In the genomic region with DNA sequence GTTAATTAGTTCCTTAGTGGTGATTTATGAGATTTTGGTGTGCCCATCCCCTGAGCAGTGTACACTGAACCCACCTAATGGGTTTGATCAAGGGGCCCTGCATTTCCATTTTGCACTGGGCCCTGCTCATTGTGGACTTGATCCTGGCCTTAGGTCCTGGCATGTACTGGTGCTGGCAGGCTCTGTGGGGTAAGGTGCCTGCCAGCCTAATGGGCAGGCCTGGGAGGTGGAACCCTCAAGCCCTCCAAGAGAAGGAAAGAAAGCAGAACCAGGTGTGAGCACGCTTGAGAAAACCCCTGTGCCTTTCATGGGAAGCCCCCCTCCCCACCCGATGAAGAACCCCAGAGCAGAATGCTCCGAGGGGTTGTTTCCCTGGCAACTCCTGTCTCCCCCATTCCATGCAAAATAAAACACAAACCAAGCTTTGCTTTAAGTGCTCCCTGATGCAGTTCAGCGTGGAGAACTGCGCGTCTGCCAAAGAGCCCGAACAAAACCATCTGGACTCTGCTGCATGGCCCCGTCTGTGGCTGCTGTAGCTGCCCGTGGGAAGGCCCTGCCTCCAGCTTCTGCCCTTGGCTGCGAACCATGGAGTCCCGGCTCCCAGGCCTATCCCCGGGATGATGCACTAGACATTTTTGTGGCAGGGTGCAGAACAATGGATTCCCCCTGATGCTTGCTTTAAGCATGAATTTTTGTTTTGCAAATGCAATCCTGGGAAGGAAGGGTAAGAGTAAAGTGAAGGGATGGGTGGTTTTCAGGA, we compare ENCODE assay signal across 1 cellular context.
TF ChIP-seq lines count a peak whose summit lies in the region.

No MANE protein-coding gene starts in this region.

TF ChIP-seq in HepG2, 621 proteins besides CTCF, POLR2A, EP300 and RAD21 (continued from another document):
- TF ChIP-seq, protein P1, sequence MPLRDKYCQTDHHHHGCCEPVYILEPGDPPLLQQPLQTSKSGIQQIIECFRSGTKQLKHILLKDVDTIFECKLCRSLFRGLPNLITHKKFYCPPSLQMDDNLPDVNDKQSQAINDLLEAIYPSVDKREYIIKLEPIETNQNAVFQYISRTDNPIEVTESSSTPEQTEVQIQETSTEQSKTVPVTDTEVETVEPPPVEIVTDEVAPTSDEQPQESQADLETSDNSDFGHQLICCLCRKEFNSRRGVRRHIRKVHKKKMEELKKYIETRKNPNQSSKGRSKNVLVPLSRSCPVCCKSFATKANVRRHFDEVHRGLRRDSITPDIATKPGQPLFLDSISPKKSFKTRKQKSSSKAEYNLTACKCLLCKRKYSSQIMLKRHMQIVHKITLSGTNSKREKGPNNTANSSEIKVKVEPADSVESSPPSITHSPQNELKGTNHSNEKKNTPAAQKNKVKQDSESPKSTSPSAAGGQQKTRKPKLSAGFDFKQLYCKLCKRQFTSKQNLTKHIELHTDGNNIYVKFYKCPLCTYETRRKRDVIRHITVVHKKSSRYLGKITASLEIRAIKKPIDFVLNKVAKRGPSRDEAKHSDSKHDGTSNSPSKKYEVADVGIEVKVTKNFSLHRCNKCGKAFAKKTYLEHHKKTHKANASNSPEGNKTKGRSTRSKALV (CRISPR knock-in tag; IDR thresholded peaks at IDR 0.05), result no peak
- TF ChIP-seq YEATS2 (CRISPR knock-in tag; IDR thresholded peaks at IDR 0.05; ENCODE audit: borderline replicate concordance), result no peak
- TF ChIP-seq RNF2 (conservative IDR thresholded peaks at IDR 0.05; ENCODE audit: low read depth), result no peak
- TF ChIP-seq ZBTB42 (CRISPR knock-in tag; IDR thresholded peaks at IDR 0.05), result no peak
- TF ChIP-seq, protein P2, sequence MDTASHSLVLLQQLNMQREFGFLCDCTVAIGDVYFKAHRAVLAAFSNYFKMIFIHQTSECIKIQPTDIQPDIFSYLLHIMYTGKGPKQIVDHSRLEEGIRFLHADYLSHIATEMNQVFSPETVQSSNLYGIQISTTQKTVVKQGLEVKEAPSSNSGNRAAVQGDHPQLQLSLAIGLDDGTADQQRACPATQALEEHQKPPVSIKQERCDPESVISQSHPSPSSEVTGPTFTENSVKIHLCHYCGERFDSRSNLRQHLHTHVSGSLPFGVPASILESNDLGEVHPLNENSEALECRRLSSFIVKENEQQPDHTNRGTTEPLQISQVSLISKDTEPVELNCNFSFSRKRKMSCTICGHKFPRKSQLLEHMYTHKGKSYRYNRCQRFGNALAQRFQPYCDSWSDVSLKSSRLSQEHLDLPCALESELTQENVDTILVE (CRISPR knock-in tag; IDR thresholded peaks at IDR 0.05), result no peak
- no peak for TF ChIP-seq ZNF746 (CRISPR knock-in tag; IDR thresholded peaks at IDR 0.05)
